Comparison of ENCODE assay signal across 1 cellular context in genomic region chr5:5492087-5492933, GRCh38.
TF ChIP-seq lines count a peak whose summit lies in the region.

No MANE protein-coding gene starts in this region.

TF ChIP-seq in K562, 482 proteins besides CTCF, POLR2A, EP300 and RAD21 (continued from another document):
- TF ChIP-seq, protein P1, sequence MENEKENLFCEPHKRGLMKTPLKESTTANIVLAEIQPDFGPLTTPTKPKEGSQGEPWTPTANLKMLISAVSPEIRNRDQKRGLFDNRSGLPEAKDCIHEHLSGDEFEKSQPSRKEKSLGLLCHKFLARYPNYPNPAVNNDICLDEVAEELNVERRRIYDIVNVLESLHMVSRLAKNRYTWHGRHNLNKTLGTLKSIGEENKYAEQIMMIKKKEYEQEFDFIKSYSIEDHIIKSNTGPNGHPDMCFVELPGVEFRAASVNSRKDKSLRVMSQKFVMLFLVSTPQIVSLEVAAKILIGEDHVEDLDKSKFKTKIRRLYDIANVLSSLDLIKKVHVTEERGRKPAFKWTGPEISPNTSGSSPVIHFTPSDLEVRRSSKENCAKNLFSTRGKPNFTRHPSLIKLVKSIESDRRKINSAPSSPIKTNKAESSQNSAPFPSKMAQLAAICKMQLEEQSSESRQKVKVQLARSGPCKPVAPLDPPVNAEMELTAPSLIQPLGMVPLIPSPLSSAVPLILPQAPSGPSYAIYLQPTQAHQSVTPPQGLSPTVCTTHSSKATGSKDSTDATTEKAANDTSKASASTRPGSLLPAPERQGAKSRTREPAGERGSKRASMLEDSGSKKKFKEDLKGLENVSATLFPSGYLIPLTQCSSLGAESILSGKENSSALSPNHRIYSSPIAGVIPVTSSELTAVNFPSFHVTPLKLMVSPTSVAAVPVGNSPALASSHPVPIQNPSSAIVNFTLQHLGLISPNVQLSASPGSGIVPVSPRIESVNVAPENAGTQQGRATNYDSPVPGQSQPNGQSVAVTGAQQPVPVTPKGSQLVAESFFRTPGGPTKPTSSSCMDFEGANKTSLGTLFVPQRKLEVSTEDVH (IDR thresholded peaks at IDR 0.05; ENCODE audit: low read depth, partially characterized antibody) = peak; percentile 48
- TF ChIP-seq SETDB1 (IDR thresholded peaks at IDR 0.05; ENCODE audit: low read length) (no peak), ELF1 (tag; IDR thresholded peaks at IDR 0.05) (peak; percentile 82), SMARCA5 (IDR thresholded peaks at IDR 0.05) (0 out of 2 replicates have a peak, but pooled peaks have one; percentile 21), NFE2L1 (tag; IDR thresholded peaks at IDR 0.05; ENCODE audit: borderline replicate concordance, low read depth) (no peak), SMC3 (conservative IDR thresholded peaks at IDR 0.05; ENCODE audit: insufficient read depth, low read depth, low read length) (peak; percentile 43; the same call in 1 of the 2 replicates)
- TF ChIP-seq, protein P2, sequence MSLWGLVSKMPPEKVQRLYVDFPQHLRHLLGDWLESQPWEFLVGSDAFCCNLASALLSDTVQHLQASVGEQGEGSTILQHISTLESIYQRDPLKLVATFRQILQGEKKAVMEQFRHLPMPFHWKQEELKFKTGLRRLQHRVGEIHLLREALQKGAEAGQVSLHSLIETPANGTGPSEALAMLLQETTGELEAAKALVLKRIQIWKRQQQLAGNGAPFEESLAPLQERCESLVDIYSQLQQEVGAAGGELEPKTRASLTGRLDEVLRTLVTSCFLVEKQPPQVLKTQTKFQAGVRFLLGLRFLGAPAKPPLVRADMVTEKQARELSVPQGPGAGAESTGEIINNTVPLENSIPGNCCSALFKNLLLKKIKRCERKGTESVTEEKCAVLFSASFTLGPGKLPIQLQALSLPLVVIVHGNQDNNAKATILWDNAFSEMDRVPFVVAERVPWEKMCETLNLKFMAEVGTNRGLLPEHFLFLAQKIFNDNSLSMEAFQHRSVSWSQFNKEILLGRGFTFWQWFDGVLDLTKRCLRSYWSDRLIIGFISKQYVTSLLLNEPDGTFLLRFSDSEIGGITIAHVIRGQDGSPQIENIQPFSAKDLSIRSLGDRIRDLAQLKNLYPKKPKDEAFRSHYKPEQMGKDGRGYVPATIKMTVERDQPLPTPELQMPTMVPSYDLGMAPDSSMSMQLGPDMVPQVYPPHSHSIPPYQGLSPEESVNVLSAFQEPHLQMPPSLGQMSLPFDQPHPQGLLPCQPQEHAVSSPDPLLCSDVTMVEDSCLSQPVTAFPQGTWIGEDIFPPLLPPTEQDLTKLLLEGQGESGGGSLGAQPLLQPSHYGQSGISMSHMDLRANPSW (CRISPR knock-in tag; IDR thresholded peaks at IDR 0.05) = no peak
- TF ChIP-seq, protein P3, sequence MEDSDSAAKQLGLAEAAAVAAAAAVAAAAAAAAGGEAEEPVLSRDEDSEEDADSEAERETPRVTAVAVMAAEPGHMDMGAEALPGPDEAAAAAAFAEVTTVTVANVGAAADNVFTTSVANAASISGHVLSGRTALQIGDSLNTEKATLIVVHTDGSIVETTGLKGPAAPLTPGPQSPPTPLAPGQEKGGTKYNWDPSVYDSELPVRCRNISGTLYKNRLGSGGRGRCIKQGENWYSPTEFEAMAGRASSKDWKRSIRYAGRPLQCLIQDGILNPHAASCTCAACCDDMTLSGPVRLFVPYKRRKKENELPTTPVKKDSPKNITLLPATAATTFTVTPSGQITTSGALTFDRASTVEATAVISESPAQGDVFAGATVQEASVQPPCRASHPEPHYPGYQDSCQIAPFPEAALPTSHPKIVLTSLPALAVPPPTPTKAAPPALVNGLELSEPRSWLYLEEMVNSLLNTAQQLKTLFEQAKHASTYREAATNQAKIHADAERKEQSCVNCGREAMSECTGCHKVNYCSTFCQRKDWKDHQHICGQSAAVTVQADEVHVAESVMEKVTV (CRISPR knock-in tag; IDR thresholded peaks at IDR 0.05) = peak; percentile 91
